ENCODE assay signal across 2 cellular contexts in the genomic region with DNA sequence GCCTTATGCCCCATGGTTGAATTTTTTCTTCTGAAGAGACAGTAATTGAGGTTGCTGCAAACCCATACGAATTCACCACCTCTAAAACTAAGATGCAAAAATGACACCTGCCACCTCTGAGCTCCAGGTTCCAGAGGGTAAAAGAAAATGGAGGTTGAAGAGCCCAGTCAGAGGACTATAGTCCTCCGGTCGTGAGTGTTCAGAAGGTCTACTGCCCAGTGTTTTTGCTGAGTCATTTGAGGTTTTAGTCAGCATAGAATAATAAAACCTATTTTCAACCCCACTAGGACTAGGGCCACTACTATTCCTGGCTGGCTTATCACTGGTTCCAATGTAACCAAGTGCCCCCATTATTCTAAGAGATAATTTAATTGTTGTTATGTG.
TF ChIP-seq lines count a peak whose summit lies in the region.

No MANE protein-coding gene starts in this region.

TF ChIP-seq in HepG2, 621 proteins besides CTCF, POLR2A, EP300 and RAD21 (continued from another document):
- TF ChIP-seq NFE2L2 (IDR thresholded peaks at IDR 0.05; ENCODE audit: low read length) (peak; percentile 92), MAFF (IDR thresholded peaks at IDR 0.05; ENCODE audit: low read depth, low read length) (0 out of 2 replicates have a peak, but pooled peaks have one; percentile 36), WIZ (CRISPR knock-in tag; IDR thresholded peaks at IDR 0.05) (no peak), MAFK (conservative IDR thresholded peaks at IDR 0.05 in 1 of 2, IDR thresholded peaks at IDR 0.05 in 1 of 2; ENCODE audit: low read length in 2 of 2) (peak; percentile 20 to 55; a peak in 2 of 4 replicates), KLF12 (CRISPR knock-in tag; IDR thresholded peaks at IDR 0.05; ENCODE audit: borderline replicate concordance) (no peak), TCF7 (IDR thresholded peaks at IDR 0.05; ENCODE audit: low read depth) (no peak)
- TF ChIP-seq, protein P1, sequence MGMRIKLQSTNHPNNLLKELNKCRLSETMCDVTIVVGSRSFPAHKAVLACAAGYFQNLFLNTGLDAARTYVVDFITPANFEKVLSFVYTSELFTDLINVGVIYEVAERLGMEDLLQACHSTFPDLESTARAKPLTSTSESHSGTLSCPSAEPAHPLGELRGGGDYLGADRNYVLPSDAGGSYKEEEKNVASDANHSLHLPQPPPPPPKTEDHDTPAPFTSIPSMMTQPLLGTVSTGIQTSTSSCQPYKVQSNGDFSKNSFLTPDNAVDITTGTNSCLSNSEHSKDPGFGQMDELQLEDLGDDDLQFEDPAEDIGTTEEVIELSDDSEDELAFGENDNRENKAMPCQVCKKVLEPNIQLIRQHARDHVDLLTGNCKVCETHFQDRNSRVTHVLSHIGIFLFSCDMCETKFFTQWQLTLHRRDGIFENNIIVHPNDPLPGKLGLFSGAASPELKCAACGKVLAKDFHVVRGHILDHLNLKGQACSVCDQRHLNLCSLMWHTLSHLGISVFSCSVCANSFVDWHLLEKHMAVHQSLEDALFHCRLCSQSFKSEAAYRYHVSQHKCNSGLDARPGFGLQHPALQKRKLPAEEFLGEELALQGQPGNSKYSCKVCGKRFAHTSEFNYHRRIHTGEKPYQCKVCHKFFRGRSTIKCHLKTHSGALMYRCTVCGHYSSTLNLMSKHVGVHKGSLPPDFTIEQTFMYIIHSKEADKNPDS (CRISPR knock-in tag; IDR thresholded peaks at IDR 0.05): no peak
- TF ChIP-seq, protein P2, sequence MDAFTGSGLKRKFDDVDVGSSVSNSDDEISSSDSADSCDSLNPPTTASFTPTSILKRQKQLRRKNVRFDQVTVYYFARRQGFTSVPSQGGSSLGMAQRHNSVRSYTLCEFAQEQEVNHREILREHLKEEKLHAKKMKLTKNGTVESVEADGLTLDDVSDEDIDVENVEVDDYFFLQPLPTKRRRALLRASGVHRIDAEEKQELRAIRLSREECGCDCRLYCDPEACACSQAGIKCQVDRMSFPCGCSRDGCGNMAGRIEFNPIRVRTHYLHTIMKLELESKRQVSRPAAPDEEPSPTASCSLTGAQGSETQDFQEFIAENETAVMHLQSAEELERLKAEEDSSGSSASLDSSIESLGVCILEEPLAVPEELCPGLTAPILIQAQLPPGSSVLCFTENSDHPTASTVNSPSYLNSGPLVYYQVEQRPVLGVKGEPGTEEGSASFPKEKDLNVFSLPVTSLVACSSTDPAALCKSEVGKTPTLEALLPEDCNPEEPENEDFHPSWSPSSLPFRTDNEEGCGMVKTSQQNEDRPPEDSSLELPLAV (CRISPR knock-in tag; conservative IDR thresholded peaks at IDR 0.05; ENCODE audit: low read depth): no peak
TF ChIP-seq in HepG2: peak in this region for 3.

TF ChIP-seq in SK-N-SH treated with all-trans-retinoic acid at 6 μM for 48 hours, 23 proteins besides CTCF, POLR2A, EP300 and RAD21 (continued from another document):
- TF ChIP-seq, protein P3, sequence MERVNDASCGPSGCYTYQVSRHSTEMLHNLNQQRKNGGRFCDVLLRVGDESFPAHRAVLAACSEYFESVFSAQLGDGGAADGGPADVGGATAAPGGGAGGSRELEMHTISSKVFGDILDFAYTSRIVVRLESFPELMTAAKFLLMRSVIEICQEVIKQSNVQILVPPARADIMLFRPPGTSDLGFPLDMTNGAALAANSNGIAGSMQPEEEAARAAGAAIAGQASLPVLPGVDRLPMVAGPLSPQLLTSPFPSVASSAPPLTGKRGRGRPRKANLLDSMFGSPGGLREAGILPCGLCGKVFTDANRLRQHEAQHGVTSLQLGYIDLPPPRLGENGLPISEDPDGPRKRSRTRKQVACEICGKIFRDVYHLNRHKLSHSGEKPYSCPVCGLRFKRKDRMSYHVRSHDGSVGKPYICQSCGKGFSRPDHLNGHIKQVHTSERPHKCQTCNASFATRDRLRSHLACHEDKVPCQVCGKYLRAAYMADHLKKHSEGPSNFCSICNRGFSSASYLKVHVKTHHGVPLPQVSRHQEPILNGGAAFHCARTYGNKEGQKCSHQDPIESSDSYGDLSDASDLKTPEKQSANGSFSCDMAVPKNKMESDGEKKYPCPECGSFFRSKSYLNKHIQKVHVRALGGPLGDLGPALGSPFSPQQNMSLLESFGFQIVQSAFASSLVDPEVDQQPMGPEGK (CRISPR knock-in tag; IDR thresholded peaks at IDR 0.05; ENCODE audit: borderline replicate concordance): no peak
- no peak for TF ChIP-seq ZFP3 (CRISPR knock-in tag; IDR thresholded peaks at IDR 0.05)
- no peak for TF ChIP-seq ZNF565 (CRISPR knock-in tag; conservative IDR thresholded peaks at IDR 0.05; ENCODE audit: low read depth)
- TF ChIP-seq, protein P4, sequence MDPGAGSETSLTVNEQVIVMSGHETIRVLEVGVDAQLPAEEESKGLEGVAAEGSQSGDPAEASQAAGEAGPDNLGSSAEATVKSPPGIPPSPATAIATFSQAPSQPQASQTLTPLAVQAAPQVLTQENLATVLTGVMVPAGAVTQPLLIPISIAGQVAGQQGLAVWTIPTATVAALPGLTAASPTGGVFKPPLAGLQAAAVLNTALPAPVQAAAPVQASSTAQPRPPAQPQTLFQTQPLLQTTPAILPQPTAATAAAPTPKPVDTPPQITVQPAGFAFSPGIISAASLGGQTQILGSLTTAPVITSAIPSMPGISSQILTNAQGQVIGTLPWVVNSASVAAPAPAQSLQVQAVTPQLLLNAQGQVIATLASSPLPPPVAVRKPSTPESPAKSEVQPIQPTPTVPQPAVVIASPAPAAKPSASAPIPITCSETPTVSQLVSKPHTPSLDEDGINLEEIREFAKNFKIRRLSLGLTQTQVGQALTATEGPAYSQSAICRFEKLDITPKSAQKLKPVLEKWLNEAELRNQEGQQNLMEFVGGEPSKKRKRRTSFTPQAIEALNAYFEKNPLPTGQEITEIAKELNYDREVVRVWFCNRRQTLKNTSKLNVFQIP (CRISPR knock-in tag; IDR thresholded peaks at IDR 0.05; ENCODE audit: borderline replicate concordance, low read depth): no peak
- TF ChIP-seq ISL1 (CRISPR knock-in tag; IDR thresholded peaks at IDR 0.05): no peak
- TF ChIP-seq BACH2 (CRISPR knock-in tag; IDR thresholded peaks at IDR 0.05; ENCODE audit: borderline replicate concordance): no peak
- no peak for TF ChIP-seq PPARA (CRISPR knock-in tag; IDR thresholded peaks at IDR 0.05; ENCODE audit: borderline replicate concordance)
